ENCODE assay signal across 16 cellular contexts in genomic region chr15:85826756-85827515, GRCh38.
"Had no signal": no experiment of that assay in that cellular context is flagged by ENCODE, and none has a peak within 500 bp of the region (broad histone marks: within the 10 kb centered on the region; RNA-seq: fewer than 3 reads in every experiment).

No MANE protein-coding gene starts in this region.

- DNase-seq: activated CD4-positive, alpha-beta memory T cell treated with anti-CD3 and anti-CD28 coated beads, Interleukin-2, amount 10 ng/mL, durations not matched to agents 7 days and 5 days; activated CD4-positive, alpha-beta T cell treated with anti-CD3 and anti-CD28 coated beads for 4 hours; activated naive CD4-positive, alpha-beta T cell treated with anti-CD3 and anti-CD28 coated beads, Interleukin-2, amount 50 U/mL, for 16 hours; activated T-cell treated with anti-CD3 and anti-CD28 coated beads, Interleukin-2, amount 50 U/mL, for 24 hours; adrenal gland; body of pancreas; effector CD8-positive, alpha-beta T cell; lower lobe of right lung; ovary; stimulated activated CD4-positive, alpha-beta T cell treated with anti-CD3 and anti-CD28 coated beads, Interleukin-12 subunit alpha, Interleukin-12 subunit beta, amount 100 ng/mL, for 4 hours; stimulated activated CD4-positive, alpha-beta T cell treated with anti-CD3 and anti-CD28 coated beads, Interleukin-2, amount 100 ng/mL, for 24 hours; stomach; T-helper 2 cell; testis; upper lobe of right lung had no signal

- H3K79me2 ChIP-seq: hepatocyte had no signal

- H3K9me3 ChIP-seq: adrenal gland, body of pancreas, lower lobe of right lung, ovary, stomach, testis, upper lobe of right lung had no signal

- H3K36me3 ChIP-seq: adrenal gland, lower lobe of right lung, ovary, stomach, upper lobe of right lung had no signal

- H3K4me3 ChIP-seq: adrenal gland, body of pancreas, hepatocyte, lower lobe of right lung, ovary, stomach, testis, upper lobe of right lung had no signal

- H2AFZ ChIP-seq: hepatocyte had no signal

- H3K27ac Mint-ChIP-seq: activated CD4-positive, alpha-beta memory T cell treated with anti-CD3 and anti-CD28 coated beads, Interleukin-2, amount 10 ng/mL, durations not matched to agents 7 days and 5 days; activated T-cell treated with anti-CD3 and anti-CD28 coated beads, Interleukin-2, amount 50 U/mL, for 24 hours had no signal

- H3K27me3 ChIP-seq: adrenal gland, body of pancreas, hepatocyte, ovary, stomach, testis, upper lobe of right lung had no signal

- H3K4me1 Mint-ChIP-seq: activated CD4-positive, alpha-beta memory T cell treated with anti-CD3 and anti-CD28 coated beads, Interleukin-2, amount 10 ng/mL, durations not matched to agents 7 days and 5 days had no signal

- H3K4me2 ChIP-seq: hepatocyte had no signal

- ATAC-seq: body of pancreas, upper lobe of right lung had no signal

- H3K4me3 Mint-ChIP-seq: activated CD4-positive, alpha-beta memory T cell treated with anti-CD3 and anti-CD28 coated beads, Interleukin-2, amount 10 ng/mL, durations not matched to agents 7 days and 5 days; activated T-cell treated with anti-CD3 and anti-CD28 coated beads, Interleukin-2, amount 50 U/mL, for 24 hours had no signal

- H3K27me3 Mint-ChIP-seq: activated T-cell treated with anti-CD3 and anti-CD28 coated beads, Interleukin-2, amount 50 U/mL, for 24 hours had no signal

- H3K27ac ChIP-seq: adrenal gland, body of pancreas, hepatocyte, lower lobe of right lung, ovary, stomach, testis, upper lobe of right lung had no signal

- H3K4me1 ChIP-seq: adrenal gland, body of pancreas, lower lobe of right lung, stomach, testis, upper lobe of right lung had no signal

- H3K9me3 Mint-ChIP-seq: activated CD4-positive, alpha-beta memory T cell treated with anti-CD3 and anti-CD28 coated beads, Interleukin-2, amount 10 ng/mL, durations not matched to agents 7 days and 5 days; activated T-cell treated with anti-CD3 and anti-CD28 coated beads, Interleukin-2, amount 50 U/mL, for 24 hours had no signal
